14 cellular contexts compared by ENCODE assay signal in genomic region chr22:27504854-27505253, GRCh38.
DNase-seq lines count a peak whose midpoint lies in the region; ATAC-seq, FAIRE-seq and TF ChIP-seq lines count a peak whose summit lies in the region.
"Had no signal": no experiment of that assay in that cellular context is flagged by ENCODE, and none has a peak within 500 bp of the region (broad histone marks: within the 10 kb centered on the region; RNA-seq: fewer than 3 reads in every experiment).

No MANE protein-coding gene starts in this region.

- H3K36me3 ChIP-seq in H1 (ENCODE audit: control insufficient read depth in 2 of 4, insufficient read depth in 4 of 4, low read length in 3 of 4) (no peaks in the 10 kb centered on the region), neural progenitor cell (no peaks in the 10 kb centered on the region), gastrocnemius medialis (no peaks in the 10 kb centered on the region), Peyer's patch (no peaks in the 10 kb centered on the region)

- no peaks in the 10 kb centered on the region for H3K79me2 ChIP-seq in H1 (ENCODE audit: control insufficient read depth in 1 of 2, insufficient read depth in 2 of 2, low read length in 2 of 2)
- no peaks in the 10 kb centered on the region for H3K79me2 ChIP-seq in neural progenitor cell (ENCODE audit: low read depth)

- TF ChIP-seq POLR2A in H1 (IDR thresholded peaks at IDR 0.05; ENCODE audit: control extremely low read depth in 1 of 2, low read depth in 2 of 2, low read length in 2 of 2) = no peak
- no peak for TF ChIP-seq POLR2A in gastrocnemius medialis (IDR thresholded peaks at IDR 0.05)
- TF ChIP-seq POLR2A in Peyer's patch (IDR thresholded peaks at IDR 0.05) = no peak

- in situ Hi-C loops in gastrocnemius medialis (cut with MboI; ENCODE audit: low sequenced_read_pairs in 4 of 4) = no loop called here

- H3K9ac ChIP-seq in H1 (replicated peaks in 1 of 4; ENCODE audit: extremely low read depth in 1 of 4, low read depth in 3 of 4, low read length in 3 of 4) (no peak overlapping the region), neural progenitor cell (no peak overlapping the region)

- POLR2A ChIA-PET in H1 (lab: Charles Lee; ENCODE audit: partially characterized antibody) = no interaction called here

- intact Hi-C loops in gastrocnemius medialis (cut with DNase I; ENCODE audit: low total_unique reads) = loop anchor here (5.0 kb wide), 1 partner anchor 297 kb away; the partner anchor contains the start of gene MN1

- no peak for FAIRE-seq in H1 (lab: Jason Lieb, UNC)

- H2BK5ac ChIP-seq in H1 (ENCODE audit: low read depth, low read length) = no peak overlapping the region

- H4K8ac ChIP-seq in H1 (ENCODE audit: extremely low read depth, insufficient read depth, low read length) = peak overlapping the region; percentile 46; the same call in 1 of the 2 replicates

- DNase-seq in H1 (ENCODE audit: low read depth in 1 of 2, low spot score in 2 of 2) = no peak
- no peak for DNase-seq in neural progenitor cell (ENCODE audit: low spot score)
- peak; percentile 14 to 56 for DNase-seq in gastrocnemius medialis
- no peak for DNase-seq in 8988T
- DNase-seq in Peyer's patch = no peak
- DNase-seq: Caco-2; CD8-positive, alpha-beta T cell; DND-41; GF-D8; HCEC 1CT; HFFc6 had no signal

- H3K4me3 ChIP-seq in H1 (ENCODE audit: extremely low read depth in 1 of 4, insufficient read depth in 2 of 4, low read depth in 3 of 4, low read length in 4 of 4) (no peak overlapping the region), neural progenitor cell (no peak overlapping the region), gastrocnemius medialis (no peak overlapping the region), Peyer's patch (no peak overlapping the region)

- H3K18ac ChIP-seq in H1 (ENCODE audit: extremely low read depth, low read length) = no peak overlapping the region

- H3K36me3 Mint-ChIP-seq in neural progenitor cell = no peaks in the 10 kb centered on the region
- H3K36me3 Mint-ChIP-seq: CD14-positive monocyte; CD8-positive, alpha-beta T cell had no signal

- H3K27ac ChIP-seq in H1 (ENCODE audit: low read depth, low read length) = no peak overlapping the region
- no peak overlapping the region for H3K27ac ChIP-seq in neural progenitor cell
- peak overlapping the region; percentile 77 to 87 (median 80) for H3K27ac ChIP-seq in gastrocnemius medialis
- H3K27ac ChIP-seq in Peyer's patch = no peak overlapping the region
- H3K27ac ChIP-seq: HL-60 had no signal

- no peak overlapping the region for H2BK20ac ChIP-seq in H1 (ENCODE audit: low read length)

- H3K9me3 Mint-ChIP-seq in neural progenitor cell = no peaks in the 10 kb centered on the region

- H3K56ac ChIP-seq in H1 (replicated peaks; ENCODE audit: insufficient read length, low read depth, low read length) = no peak overlapping the region

- TF ChIP-seq CTCF in H1 (IDR thresholded peaks at IDR 0.05; ENCODE audit: control extremely low read depth in 1 of 3, insufficient read depth in 1 of 3, low read depth in 1 of 3, low read length in 3 of 3) = no peak
- no peak for TF ChIP-seq CTCF in neural progenitor cell (IDR thresholded peaks at IDR 0.05)
- TF ChIP-seq CTCF in gastrocnemius medialis (IDR thresholded peaks at IDR 0.05 in 4 of 5, conservative IDR thresholded peaks at IDR 0.05 in 1 of 5) = no peak
- no peak for TF ChIP-seq CTCF in Peyer's patch (IDR thresholded peaks at IDR 0.05)

- H2AK5ac ChIP-seq in H1 (ENCODE audit: low read depth, low read length) = no peak overlapping the region

- CTCF ChIA-PET in H1 (lab: Charles Lee; ENCODE audit: partially characterized antibody) = interaction anchor here (1.2 kb wide), 1 partner anchor 21 kb away, joined by 3 read pairs; no protein-coding TSS in a partner anchor

- H3K9me3 ChIP-seq in H1 (ENCODE audit: insufficient read depth in 2 of 2, low read depth in 1 of 2, low read length in 1 of 2) (peaks cover 4 to 5% of the 10 kb centered on the region in 2 experiments; a peak in 1 of 4 replicates), neural progenitor cell (ENCODE audit: low read depth) (no peaks in the 10 kb centered on the region), gastrocnemius medialis (no peaks in the 10 kb centered on the region), Peyer's patch (no peaks in the 10 kb centered on the region)
- H3K9me3 ChIP-seq: Caco-2 had no signal

- peaks cover 34% of the 10 kb centered on the region for H3K4me1 Mint-ChIP-seq in neural progenitor cell
- H3K4me1 Mint-ChIP-seq: CD14-positive monocyte had no signal

- H3K23me2 ChIP-seq in H1 (ENCODE audit: low read depth, low read length) = no peaks in the 10 kb centered on the region

- H3K27me3 ChIP-seq in H1 (replicated peaks in 1 of 4; ENCODE audit: control insufficient read depth in 3 of 4, extremely low read depth in 1 of 4, insufficient read depth in 3 of 4, low read length in 3 of 4) (peaks cover 0 to 31% (median 19%) of the 10 kb centered on the region in 4 experiments; a peak in 6 of 7 replicates), neural progenitor cell (peaks cover 36% of the 10 kb centered on the region), gastrocnemius medialis (no peaks in the 10 kb centered on the region), Peyer's patch (no peaks in the 10 kb centered on the region)

- peaks cover 42% of the 10 kb centered on the region for H3F3A ChIP-seq in neural progenitor cell (ENCODE audit: low read depth)

- no peak overlapping the region for H2BK120ac ChIP-seq in H1 (replicated peaks; ENCODE audit: low read depth, low read length)

- H3K4me2 ChIP-seq in H1 (ENCODE audit: insufficient read depth in 1 of 2, low read depth in 2 of 2, low read length in 2 of 2) = no peak overlapping the region
- H3K4me2 ChIP-seq in neural progenitor cell = no peak overlapping the region

- peak overlapping the region; percentile 78 for H3K27ac Mint-ChIP-seq in neural progenitor cell
- H3K27ac Mint-ChIP-seq: CD14-positive monocyte; CD8-positive, alpha-beta T cell; HFFc6 had no signal

- no peaks in the 10 kb centered on the region for H3K79me1 ChIP-seq in H1 (ENCODE audit: low read depth, low read length)

- TF ChIP-seq EP300 in H1 (IDR thresholded peaks at IDR 0.05; ENCODE audit: borderline replicate concordance in 1 of 2, low read depth in 2 of 2, low read length in 2 of 2) = no peak

- H2BK12ac ChIP-seq in H1 (ENCODE audit: low read depth, low read length) = no peak overlapping the region

- no peak overlapping the region for H3K4me3 Mint-ChIP-seq in neural progenitor cell
- H3K4me3 Mint-ChIP-seq: CD14-positive monocyte; CD8-positive, alpha-beta T cell; HFFc6 had no signal

- ATAC-seq in gastrocnemius medialis = peak; percentile 55 to 73
- no peak for ATAC-seq in activated CD4-positive, CD25-positive, alpha-beta regulatory T cell treated with anti-CD3 and anti-CD28 coated beads, Interleukin-2, amount 50 U/mL, for 24 hours
- ATAC-seq: CD8-positive, alpha-beta T cell had no signal

- peaks cover 14% of the 10 kb centered on the region for H3K27me3 Mint-ChIP-seq in neural progenitor cell (ENCODE audit: insufficient read depth, low read depth)

- H4K91ac ChIP-seq in H1 (replicated peaks; ENCODE audit: insufficient read length, low read length) = no peak overlapping the region

- no peak for TF ChIP-seq RAD21 in H1 (IDR thresholded peaks at IDR 0.05 in 1 of 2, conservative IDR thresholded peaks at IDR 0.05 in 1 of 2; ENCODE audit: low read depth in 2 of 2, low read length in 2 of 2)

- WGBS in H1 (ENCODE audit: extremely low coverage in 1 of 2, insufficient coverage in 1 of 2, insufficient read length in 1 of 2, insufficient replicate concordance in 2 of 2, low coverage in 1 of 2, low lambda C conversion rate in 2 of 2, missing lambda C conversion rate in 1 of 2), 2 experiments = 73% methylated on average over 8 of the region's 8 CpGs; no CpG with 5 or more reads in 1 of the 2 experiments

- peaks cover 0 to 5% (median 3%) of the 10 kb centered on the region in 4 experiments; a peak in 4 of 7 replicates for H3K4me1 ChIP-seq in H1 (replicated peaks in 1 of 4; ENCODE audit: control insufficient read depth in 3 of 4, insufficient read depth in 4 of 4, low read length in 3 of 4)
- H3K4me1 ChIP-seq in neural progenitor cell = peaks cover 31% of the 10 kb centered on the region
- peaks cover 40 to 66% of the 10 kb centered on the region in 2 donors for H3K4me1 ChIP-seq in gastrocnemius medialis
- no peaks in the 10 kb centered on the region for H3K4me1 ChIP-seq in Peyer's patch
- H3K4me1 ChIP-seq: Caco-2 had no signal

- H3K23ac ChIP-seq in H1 (ENCODE audit: insufficient read length) = no peak overlapping the region

- no peak overlapping the region for H2AFZ ChIP-seq in H1 (ENCODE audit: low read length)
- no peak overlapping the region for H2AFZ ChIP-seq in neural progenitor cell (replicated peaks)

- no peak overlapping the region for H2BK15ac ChIP-seq in H1 (ENCODE audit: low read length)

- H4K5ac ChIP-seq in H1 (ENCODE audit: insufficient read length, low read depth, low read length) = no peak overlapping the region

- no peaks in the 10 kb centered on the region for H4K20me1 ChIP-seq in H1 (replicated peaks in 1 of 2; ENCODE audit: control insufficient read depth in 1 of 2, insufficient read depth in 2 of 2, low read length in 2 of 2)
- H4K20me1 ChIP-seq in neural progenitor cell (ENCODE audit: low read depth) = no peaks in the 10 kb centered on the region

- H3K14ac ChIP-seq in H1 (ENCODE audit: insufficient read length) = no peak overlapping the region

- no peak overlapping the region for H3K4ac ChIP-seq in H1 (replicated peaks; ENCODE audit: insufficient read length, low read depth, low read length)

TF ChIP-seq in H1, 55 proteins besides CTCF, POLR2A, EP300 and RAD21:
- TF ChIP-seq POU5F1 (IDR thresholded peaks at IDR 0.05; ENCODE audit: low read depth, low read length) = no peak
- no peak for TF ChIP-seq MAX (IDR thresholded peaks at IDR 0.05)
- no peak for TF ChIP-seq RFX5 (IDR thresholded peaks at IDR 0.05; ENCODE audit: borderline replicate concordance, low read depth, low read length)
- TF ChIP-seq RBBP5 (IDR thresholded peaks at IDR 0.05; ENCODE audit: borderline replicate concordance, low read depth, low read length) = no peak
- no peak for TF ChIP-seq SP4 (IDR thresholded peaks at IDR 0.05; ENCODE audit: low read length)
- no peak for TF ChIP-seq PHF8 (conservative IDR thresholded peaks at IDR 0.05; ENCODE audit: low read depth, low read length)
- TF ChIP-seq SP1 (IDR thresholded peaks at IDR 0.05; ENCODE audit: low read depth, low read length) = no peak
- no peak for TF ChIP-seq TAF1 (IDR thresholded peaks at IDR 0.05; ENCODE audit: low read depth, low read length)
- TF ChIP-seq JUND (IDR thresholded peaks at IDR 0.05; ENCODE audit: low read length) = no peak
- no peak for TF ChIP-seq NANOG (IDR thresholded peaks at IDR 0.05; ENCODE audit: insufficient read depth, low read depth, low read length, poor library complexity, severe bottlenecking)
- no peak for TF ChIP-seq ASH2L (IDR thresholded peaks at IDR 0.05; ENCODE audit: low read length)

Comparison
In these comparisons a context has a peak if more than half of its experiments do, and no peak if none do; other contexts are left out.
1. DNase-seq: peak in gastrocnemius medialis (2 of 2); none in H1 (0 of 2), neural progenitor cell (single experiment), 8988T (single experiment) and Peyer's patch (0 of 3).
2. H3K27ac ChIP-seq: peak in gastrocnemius medialis (4 of 4); none in H1 (single experiment), neural progenitor cell (single experiment) and Peyer's patch (0 of 4).
3. ATAC-seq: peak in gastrocnemius medialis (2 of 2); none in activated CD4-positive, CD25-positive, alpha-beta regulatory T cell treated with anti-CD3 and anti-CD28 coated beads, Interleukin-2, amount 50 U/mL, for 24 hours (0 of 2).